8 cellular contexts compared by ENCODE assay signal in the genomic region with DNA sequence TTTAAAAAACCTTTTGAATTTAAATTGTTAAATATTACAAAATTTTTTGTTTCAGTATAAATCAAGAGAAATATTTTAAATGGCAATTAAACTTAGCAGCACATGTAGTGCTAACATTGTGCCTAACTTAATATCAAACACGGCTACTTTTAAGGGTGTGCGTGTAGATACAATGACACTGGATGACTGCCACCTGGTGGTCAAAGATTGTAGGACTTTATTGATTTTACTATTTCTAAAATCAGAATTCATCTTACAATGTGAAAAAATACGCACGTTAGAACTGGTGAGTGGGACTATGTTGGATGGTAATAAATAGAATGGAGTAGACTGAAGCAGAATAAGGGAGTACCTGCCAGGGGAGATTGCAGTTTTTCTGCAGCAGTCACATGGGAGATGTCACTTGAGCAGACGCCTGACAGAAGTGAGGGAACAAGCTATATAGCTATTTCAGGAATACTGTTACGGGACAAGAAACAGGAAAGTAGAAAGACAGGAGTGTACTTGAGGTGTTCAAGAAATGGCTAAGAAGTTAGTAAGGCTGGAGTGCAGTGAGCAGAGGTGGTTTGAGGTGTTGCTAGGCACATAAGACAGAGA. TPM values are rescaled to one million over a fixed set of nuclear protein-coding genes. Genes with fewer than 3 reads are reported as not detected.
A peak's percentile ranks its signal among the peaks of the same experiment; 100 is the strongest.
DNase-seq lines count a peak whose midpoint lies in the region; ATAC-seq and TF ChIP-seq lines count a peak whose summit lies in the region.

No MANE protein-coding gene starts in this region.

- TF ChIP-seq EP300 in neural cell (conservative IDR thresholded peaks at IDR 0.05; ENCODE audit: poor library complexity, severe bottlenecking) = no peak

- POLR2A ChIA-PET in activated CD4-positive, alpha-beta T cell treated with anti-CD3 and anti-CD28 coated beads, Interleukin-2, amount 10 ng/mL, durations not matched to agents 7 days and 5 days (lab: Charles Lee) = no interaction called here

- no peaks in the 10 kb centered on the region for H3K9me2 ChIP-seq in neural cell (ENCODE audit: insufficient read depth, low read length)

- H3K9me3 ChIP-seq in neural cell (ENCODE audit: low read length) = no peaks in the 10 kb centered on the region

- no peak overlapping the region for H2AFZ ChIP-seq in neural cell (ENCODE audit: low read depth, low read length)

- no peak overlapping the region for H3K27ac Mint-ChIP-seq in activated CD4-positive, alpha-beta T cell treated with anti-CD3 and anti-CD28 coated beads, Interleukin-2, amount 10 ng/mL, durations not matched to agents 7 days and 5 days

- no peaks in the 10 kb centered on the region for H3F3A ChIP-seq in neural cell (ENCODE audit: insufficient read depth, low read length, poor library complexity, severe bottlenecking)

- no peak overlapping the region for H3K4me2 ChIP-seq in neural cell (ENCODE audit: low read length)

- H3K79me2 ChIP-seq in neural cell (replicated peaks; ENCODE audit: insufficient read depth, low read length) = no peaks in the 10 kb centered on the region

- no peak overlapping the region for H3K9ac ChIP-seq in neural cell (ENCODE audit: low read length)

- no peaks in the 10 kb centered on the region for H3K36me3 ChIP-seq in neural cell (ENCODE audit: insufficient read depth, low read length)

- H4K20me1 ChIP-seq in neural cell (ENCODE audit: insufficient read depth) = no peaks in the 10 kb centered on the region

- ATAC-seq in GM19452 (IDR thresholded peaks at IDR 0.05; ENCODE audit: unreplicated experiment) (no peak), HG02884 (IDR thresholded peaks at IDR 0.05; ENCODE audit: unreplicated experiment) (no peak)

- H3K36me3 Mint-ChIP-seq in activated CD4-positive, alpha-beta T cell treated with anti-CD3 and anti-CD28 coated beads, Interleukin-2, amount 10 ng/mL, durations not matched to agents 7 days and 5 days (ENCODE audit: low read depth) = no peaks in the 10 kb centered on the region

- TF ChIP-seq RAD21 in neural cell (conservative IDR thresholded peaks at IDR 0.05) = peak; percentile 79

- peaks cover 6% of the 10 kb centered on the region for H3K4me1 Mint-ChIP-seq in activated CD4-positive, alpha-beta T cell treated with anti-CD3 and anti-CD28 coated beads, Interleukin-2, amount 10 ng/mL, durations not matched to agents 7 days and 5 days

- no peaks in the 10 kb centered on the region for H3K27me3 ChIP-seq in neural cell (ENCODE audit: insufficient read depth, low read depth, low read length)

- no peak overlapping the region for H3K27ac ChIP-seq in neural cell (ENCODE audit: low read length)

- no peak overlapping the region for H3K4me3 Mint-ChIP-seq in activated CD4-positive, alpha-beta T cell treated with anti-CD3 and anti-CD28 coated beads, Interleukin-2, amount 10 ng/mL, durations not matched to agents 7 days and 5 days

- peak; percentile 16 for DNase-seq in AG09309 (ENCODE audit: low read depth)
- peak; percentile 44 for DNase-seq in GM10266 (ENCODE audit: extremely low spot score)
- peak; percentile 17 for DNase-seq in NCI-H2029 treated with DMSO at 0.1 percent for 48 hours (lab: John Stamatoyannopoulos, UW)
- DNase-seq in activated CD4-positive, alpha-beta T cell treated with anti-CD3 and anti-CD28 coated beads, Interleukin-2, amount 10 ng/mL, durations not matched to agents 7 days and 5 days = peak; percentile 71
- DNase-seq in fibroblast of gingiva (ENCODE audit: low read depth) = peak; percentile 33

- H3K4me3 ChIP-seq in AG09309 (ENCODE audit: control insufficient read depth, low read depth, low read length) (no peak overlapping the region), neural cell (ENCODE audit: low read length) (no peak overlapping the region)

- H3K27me3 Mint-ChIP-seq in activated CD4-positive, alpha-beta T cell treated with anti-CD3 and anti-CD28 coated beads, Interleukin-2, amount 10 ng/mL, durations not matched to agents 7 days and 5 days = no peaks in the 10 kb centered on the region

- CTCF ChIA-PET in activated CD4-positive, alpha-beta T cell treated with anti-CD3 and anti-CD28 coated beads, Interleukin-2, amount 10 ng/mL, durations not matched to agents 7 days and 5 days (lab: Charles Lee) = interaction anchor here (0.6 to 1.7 kb wide), 3 partner anchors 66 to 554 kb away, joined by 3 to 6 read pairs (median 4); no protein-coding TSS in a partner anchor

- H3K9me3 Mint-ChIP-seq in activated CD4-positive, alpha-beta T cell treated with anti-CD3 and anti-CD28 coated beads, Interleukin-2, amount 10 ng/mL, durations not matched to agents 7 days and 5 days = no peaks in the 10 kb centered on the region

- TF ChIP-seq CTCF in AG09309 (IDR thresholded peaks at IDR 0.05; ENCODE audit: control insufficient read depth, insufficient read depth, low read depth, low read length, missing control alignments) (peak; percentile 60), GM10266 (IDR thresholded peaks at IDR 0.05; ENCODE audit: control insufficient read depth, insufficient read depth, low read depth, missing control alignments) (peak; percentile 52), neural cell (IDR thresholded peaks at IDR 0.05; ENCODE audit: poor library complexity, severe bottlenecking) (peak; percentile 87)

TF ChIP-seq in neural cell, 6 proteins besides CTCF, POLR2A, EP300 and RAD21:
- TF ChIP-seq, protein P1, sequence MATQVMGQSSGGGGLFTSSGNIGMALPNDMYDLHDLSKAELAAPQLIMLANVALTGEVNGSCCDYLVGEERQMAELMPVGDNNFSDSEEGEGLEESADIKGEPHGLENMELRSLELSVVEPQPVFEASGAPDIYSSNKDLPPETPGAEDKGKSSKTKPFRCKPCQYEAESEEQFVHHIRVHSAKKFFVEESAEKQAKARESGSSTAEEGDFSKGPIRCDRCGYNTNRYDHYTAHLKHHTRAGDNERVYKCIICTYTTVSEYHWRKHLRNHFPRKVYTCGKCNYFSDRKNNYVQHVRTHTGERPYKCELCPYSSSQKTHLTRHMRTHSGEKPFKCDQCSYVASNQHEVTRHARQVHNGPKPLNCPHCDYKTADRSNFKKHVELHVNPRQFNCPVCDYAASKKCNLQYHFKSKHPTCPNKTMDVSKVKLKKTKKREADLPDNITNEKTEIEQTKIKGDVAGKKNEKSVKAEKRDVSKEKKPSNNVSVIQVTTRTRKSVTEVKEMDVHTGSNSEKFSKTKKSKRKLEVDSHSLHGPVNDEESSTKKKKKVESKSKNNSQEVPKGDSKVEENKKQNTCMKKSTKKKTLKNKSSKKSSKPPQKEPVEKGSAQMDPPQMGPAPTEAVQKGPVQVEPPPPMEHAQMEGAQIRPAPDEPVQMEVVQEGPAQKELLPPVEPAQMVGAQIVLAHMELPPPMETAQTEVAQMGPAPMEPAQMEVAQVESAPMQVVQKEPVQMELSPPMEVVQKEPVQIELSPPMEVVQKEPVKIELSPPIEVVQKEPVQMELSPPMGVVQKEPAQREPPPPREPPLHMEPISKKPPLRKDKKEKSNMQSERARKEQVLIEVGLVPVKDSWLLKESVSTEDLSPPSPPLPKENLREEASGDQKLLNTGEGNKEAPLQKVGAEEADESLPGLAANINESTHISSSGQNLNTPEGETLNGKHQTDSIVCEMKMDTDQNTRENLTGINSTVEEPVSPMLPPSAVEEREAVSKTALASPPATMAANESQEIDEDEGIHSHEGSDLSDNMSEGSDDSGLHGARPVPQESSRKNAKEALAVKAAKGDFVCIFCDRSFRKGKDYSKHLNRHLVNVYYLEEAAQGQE (IDR thresholded peaks at IDR 0.05; ENCODE audit: borderline replicate concordance) = no peak
- TF ChIP-seq MXI1 (conservative IDR thresholded peaks at IDR 0.05; ENCODE audit: poor library complexity, severe bottlenecking) (peak; percentile 53), SMC3 (conservative IDR thresholded peaks at IDR 0.05; ENCODE audit: poor library complexity) (peak; percentile 92)

RNA-seq across cellular contexts. Expression of a gene that starts 52.9 kb away (rescaled TPM):
- total RNA-seq in activated CD4-positive, alpha-beta T cell treated with anti-CD3 and anti-CD28 coated beads, Interleukin-2, amount 10 ng/mL, durations not matched to agents 7 days and 5 days = 10 to 100 TPM; 16.8 to 17.0 TPM
- 31.6 and 33.3 TPM in 2 replicates for polyA plus RNA-seq in neural cell
- 60.9 and 64.7 TPM in 2 replicates for polyA minus RNA-seq in neural cell

Comparison
In these comparisons a context has a peak if more than half of its experiments do, and no peak if none do; other contexts are left out.
1. DNase-seq: peak in every context shown above with its lines; median percentile 71 in activated CD4-positive, alpha-beta T cell treated with anti-CD3 and anti-CD28 coated beads, Interleukin-2, amount 10 ng/mL, durations not matched to agents 7 days and 5 days; 44 in GM10266; 33 in fibroblast of gingiva; 17 in NCI-H2029 treated with DMSO at 0.1 percent for 48 hours; 16 in AG09309.